8 cellular contexts compared by ENCODE assay signal in the genomic region with DNA sequence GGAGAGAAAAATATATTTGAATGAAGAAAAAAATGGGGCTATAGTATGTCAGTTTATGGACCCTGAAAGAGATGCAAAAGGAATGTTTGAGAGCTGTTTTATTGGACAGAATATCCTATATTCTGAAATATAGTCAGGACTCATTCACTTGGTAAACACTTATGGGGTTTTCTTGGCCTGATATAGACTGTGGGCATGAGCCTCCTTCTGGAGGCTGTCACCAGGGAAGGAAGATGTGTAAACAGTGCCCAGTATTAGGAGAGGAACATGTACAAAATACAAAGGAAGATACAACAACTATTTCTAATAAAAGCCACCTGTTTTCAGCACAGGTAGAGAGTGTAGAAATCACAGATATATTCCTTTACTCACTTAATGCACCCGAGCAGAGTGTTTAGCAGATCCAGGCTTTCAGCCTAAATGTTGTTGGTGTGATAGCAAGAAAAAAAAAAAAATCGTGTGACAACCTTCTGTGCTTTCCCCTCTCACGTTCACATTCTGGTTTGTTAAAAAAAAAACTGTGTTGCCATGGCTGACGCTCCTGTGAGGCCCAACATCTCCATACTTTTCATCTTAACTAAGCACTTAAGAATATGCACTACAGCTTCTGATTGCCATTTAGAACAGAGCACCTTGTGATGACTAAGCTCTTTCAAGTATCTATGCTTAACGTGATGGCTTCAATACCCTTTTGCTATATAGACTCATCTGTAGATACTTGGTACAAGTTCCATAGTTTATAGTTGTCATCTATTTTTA.
DNase-seq lines count a peak whose midpoint lies in the region; TF ChIP-seq lines count a peak whose summit lies in the region.

No MANE protein-coding gene starts in this region.

- H3K4me1 ChIP-seq in left ventricle myocardium inferior, result peaks cover 97% of the 10 kb centered on the region
- H3K4me1 ChIP-seq in stomach smooth muscle (ENCODE audit: control insufficient read depth, insufficient read depth, low read length), result peaks cover 39% of the 10 kb centered on the region

- TF ChIP-seq CTCF in left ventricle myocardium inferior (IDR thresholded peaks at IDR 0.05; ENCODE audit: borderline replicate concordance), result no peak

- H3K27ac ChIP-seq in left ventricle myocardium inferior (replicated peaks), result peak overlapping the region; percentile 87
- H3K27ac ChIP-seq in stomach smooth muscle (ENCODE audit: low read length), result peak overlapping the region; percentile 6

- intact Hi-C loops in left ventricle myocardium inferior (cut with micrococcal nuclease), result no loop called here

- DNase-seq in NCI-H2171 treated with DMSO at 0.1 percent for 48 hours (lab: John Stamatoyannopoulos, UW) (peak; percentile 53), NCI-H2171 (lab: John Stamatoyannopoulos, UW) (no peak), RPMI8226 (peak; percentile 50), left ventricle myocardium inferior (no peak), NCI-H128 (lab: John Stamatoyannopoulos, UW; ENCODE audit: unreplicated experiment) (no peak), GF-D8 (lab: John Stamatoyannopoulos, UW) (no peak), HT-29 (ENCODE audit: low spot score) (no peak)

- no peak overlapping the region for H3K9ac ChIP-seq in stomach smooth muscle (ENCODE audit: low read length in 2 of 2)

- H3K36me3 ChIP-seq in left ventricle myocardium inferior (no peaks in the 10 kb centered on the region), stomach smooth muscle (ENCODE audit: control insufficient read depth in 2 of 2, insufficient read depth in 2 of 2, low read length in 2 of 2) (no peaks in the 10 kb centered on the region)

- H3K9me3 ChIP-seq in left ventricle myocardium inferior (replicated peaks) (no peaks in the 10 kb centered on the region), stomach smooth muscle (ENCODE audit: control insufficient read depth in 2 of 2, low read length in 2 of 2) (no peaks in the 10 kb centered on the region)

- H3K27me3 ChIP-seq in left ventricle myocardium inferior (ENCODE audit: low read depth), result no peaks in the 10 kb centered on the region
- no peaks in the 10 kb centered on the region for H3K27me3 ChIP-seq in stomach smooth muscle (ENCODE audit: control insufficient read depth in 1 of 2, insufficient read depth in 2 of 2, low read length in 2 of 2)

- peak overlapping the region; percentile 5 for H3K4me3 ChIP-seq in left ventricle myocardium inferior
- H3K4me3 ChIP-seq in stomach smooth muscle (ENCODE audit: low read length in 2 of 2), result peak overlapping the region in 1 of 2 donors; percentile 17

Comparison
In these comparisons a context has a peak if more than half of its experiments do, and no peak if none do; other contexts are left out.
1. DNase-seq: peak in NCI-H2171 treated with DMSO at 0.1 percent for 48 hours (single experiment) and RPMI8226 (single experiment); none in NCI-H2171 (single experiment), left ventricle myocardium inferior (single experiment), NCI-H128 (single experiment), GF-D8 (single experiment) and HT-29 (single experiment).